ENCODE assay signal across 8 cellular contexts in genomic region chr2:211745295-211746097, GRCh38.
DNase-seq lines count a peak whose midpoint lies in the region; ATAC-seq and TF ChIP-seq lines count a peak whose summit lies in the region.

No MANE protein-coding gene starts in this region.

- ATAC-seq in CD4-positive, alpha-beta T cell (ENCODE audit: poor library complexity) = no peak
- peak; percentile 97 for ATAC-seq in GM18519 (IDR thresholded peaks at IDR 0.05; ENCODE audit: low FRiP score, unreplicated experiment)
- peak; percentile 98 for ATAC-seq in HG02885 (IDR thresholded peaks at IDR 0.05; ENCODE audit: poor library complexity, unreplicated experiment)

- H3K9me3 ChIP-seq in CD4-positive, alpha-beta T cell (ENCODE audit: control insufficient read depth, low read length) = no peaks in the 10 kb centered on the region

- TF ChIP-seq CTCF in CD4-positive, alpha-beta T cell (IDR thresholded peaks at IDR 0.05) = peak; percentile 32
- TF ChIP-seq CTCF in epithelial cell of esophagus (IDR thresholded peaks at IDR 0.05; ENCODE audit: insufficient read depth, low read depth, low read length, missing control alignments) = peak; percentile 99

- no peaks in the 10 kb centered on the region for H3K27me3 ChIP-seq in CD4-positive, alpha-beta T cell (ENCODE audit: control insufficient read depth, insufficient read depth, low read length)

- H3K36me3 Mint-ChIP-seq in CD4-positive, alpha-beta T cell (ENCODE audit: low read depth) = no peaks in the 10 kb centered on the region

- DNase-seq in CD4-positive, alpha-beta T cell = no peak
- DNase-seq in NCI-H1105 (lab: John Stamatoyannopoulos, UW) (peak; percentile 36), SKM-1 treated with dmso at 0.1 percent for 144 hours (lab: John Stamatoyannopoulos, UW; ENCODE audit: unreplicated experiment) (peak; percentile 71), epithelial cell of esophagus (ENCODE audit: low read depth) (peak; percentile 67), myocyte (ENCODE audit: low read depth) (peak; percentile 74)
- DNase-seq in activated CD8-positive, alpha-beta memory T cell treated with anti-CD3 and anti-CD28 coated beads for 24 hours = no peak

- no peaks in the 10 kb centered on the region for H3K4me1 Mint-ChIP-seq in CD4-positive, alpha-beta T cell (ENCODE audit: low read depth)

- H3K27ac Mint-ChIP-seq in CD4-positive, alpha-beta T cell = no peak overlapping the region

- H3K27me3 Mint-ChIP-seq in CD4-positive, alpha-beta T cell = no peaks in the 10 kb centered on the region

- H3K4me3 Mint-ChIP-seq in CD4-positive, alpha-beta T cell = no peak overlapping the region

- no peaks in the 10 kb centered on the region for H3K9me3 Mint-ChIP-seq in CD4-positive, alpha-beta T cell

- POLR2A ChIA-PET in CD4-positive, alpha-beta T cell (lab: Charles Lee) = no interaction called here

- intact Hi-C loops in CD4-positive, alpha-beta T cell (cut with DNase I, micrococcal nuclease) = loop anchor here in 1 of 2 experiments (5.0 kb wide), 1 partner anchor 822 kb away; no protein-coding TSS in a partner anchor

- CTCF ChIA-PET in CD4-positive, alpha-beta T cell (lab: Charles Lee) = no interaction called here

- no peak overlapping the region for H3K27ac ChIP-seq in CD4-positive, alpha-beta T cell (ENCODE audit: low read depth, low read length)

- no peak overlapping the region for H3K4me3 ChIP-seq in epithelial cell of esophagus (ENCODE audit: low read length)

Comparison
In these comparisons a context has a peak if more than half of its experiments do, and no peak if none do; other contexts are left out.
1. DNase-seq: peak in NCI-H1105 (single experiment), SKM-1 treated with dmso at 0.1 percent for 144 hours (single experiment), epithelial cell of esophagus (single experiment) and myocyte (single experiment); none in CD4-positive, alpha-beta T cell (0 of 10) and activated CD8-positive, alpha-beta memory T cell treated with anti-CD3 and anti-CD28 coated beads for 24 hours (single experiment).